Comparison of ENCODE assay signal across 25 cellular contexts in the genomic region with DNA sequence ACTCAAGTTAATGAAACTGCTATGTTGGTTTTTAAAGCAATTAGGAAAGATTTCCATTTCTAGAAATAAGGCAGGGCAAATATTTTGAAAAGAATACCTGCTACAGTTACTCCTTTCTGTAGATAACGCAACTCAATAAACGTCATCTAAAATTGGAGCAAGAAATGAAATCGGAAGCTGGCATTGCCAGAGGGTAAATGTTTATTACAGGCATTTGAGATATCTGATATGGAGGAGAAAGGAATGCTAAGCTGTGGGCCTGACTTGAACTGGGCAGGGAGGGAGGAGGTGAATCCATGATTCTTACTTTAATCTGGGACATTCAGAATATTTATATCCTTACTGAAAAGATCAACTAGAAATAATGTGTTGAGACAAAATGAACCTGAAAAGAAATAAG.
"Had no signal": no experiment of that assay in that cellular context is flagged by ENCODE, and none has a peak within 500 bp of the region (broad histone marks: within the 10 kb centered on the region; RNA-seq: fewer than 3 reads in every experiment).

No MANE protein-coding gene starts in this region.

- H3K4me3 ChIP-seq: left lung, lower lobe of right lung, pancreas, right atrium auricular region, right lobe of liver, smooth muscle cell, tibial nerve, uterus had no signal

- H3K4me1 ChIP-seq: left lung, lower lobe of right lung, pancreas, right atrium auricular region, right lobe of liver, tibial nerve, uterus had no signal

- H3K9me3 Mint-ChIP-seq: naive thymus-derived CD8-positive, alpha-beta T cell; nephron; stimulated activated naive CD8-positive, alpha-beta T cell treated with anti-CD3 and anti-CD28 coated beads, Interleukin-15, amount 100 ng/mL, for 72 hours; type B pancreatic cell had no signal

- H3K27me3 ChIP-seq: left lung, right atrium auricular region, right lobe of liver, tibial nerve, uterus had no signal

- H3K4me3 Mint-ChIP-seq: immature natural killer cell; naive thymus-derived CD8-positive, alpha-beta T cell; nephron; neural crest cell; stimulated activated memory B cell treated with anti-CD40 and anti-IgM and Interleukin-4, amounts not matched to agents 10 μg/mL and 1 μg/mL and 100 μg/mL, for 72 hours; stimulated activated naive CD8-positive, alpha-beta T cell treated with anti-CD3 and anti-CD28 coated beads, Interleukin-15, amount 100 ng/mL, for 72 hours; type B pancreatic cell had no signal

- H3K4me2 ChIP-seq: smooth muscle cell had no signal

- H3K27ac ChIP-seq: left lung, lower lobe of right lung, pancreas, right atrium auricular region, right lobe of liver, tibial nerve, uterus had no signal

- H3K9me3 ChIP-seq: lower lobe of right lung, pancreas, right atrium auricular region, right lobe of liver had no signal

- DNase-seq: hypothalamus; immature natural killer cell; kidney; left colon; left lung; lower lobe of right lung; naive thymus-derived CD8-positive, alpha-beta T cell; nucleus accumbens; pancreas; right lobe of liver; stimulated activated CD4-positive, alpha-beta T cell treated with anti-CD3 and anti-CD28 coated beads, Interleukin-1b, Interleukin-23, amount 100 ng/mL, for 48 hours; stimulated activated CD4-positive, alpha-beta T cell treated with anti-CD3 and anti-CD28 coated beads, Interleukin-2, amount 100 ng/mL, for 48 hours; stimulated activated CD4-positive, alpha-beta T cell treated with anti-CD3 and anti-CD28 coated beads, Interleukin-4, amount 100 ng/mL, for 4 hours; stimulated activated CD8-positive, alpha-beta memory T cell treated with anti-CD3 and anti-CD28 coated beads, Interleukin-4, amount 100 ng/mL, for 48 hours; stimulated activated naive CD4-positive, alpha-beta T cell treated with Interleukin-2 at 50 U/mL for 16 hours; stimulated activated naive CD8-positive, alpha-beta T cell treated with anti-CD3 and anti-CD28 coated beads, Interleukin-15, amount 100 ng/mL, for 72 hours; substantia nigra; uterus had no signal

- H3K36me3 Mint-ChIP-seq: immature natural killer cell; stimulated activated memory B cell treated with anti-CD40 and anti-IgM and Interleukin-4, amounts not matched to agents 10 μg/mL and 1 μg/mL and 100 μg/mL, for 72 hours; type B pancreatic cell had no signal

- H3K4me1 Mint-ChIP-seq: nephron; neural crest cell; stimulated activated memory B cell treated with anti-CD40 and anti-IgM and Interleukin-4, amounts not matched to agents 10 μg/mL and 1 μg/mL and 100 μg/mL, for 72 hours had no signal

- H3K27ac Mint-ChIP-seq: immature natural killer cell; nephron; stimulated activated memory B cell treated with anti-CD40 and anti-IgM and Interleukin-4, amounts not matched to agents 10 μg/mL and 1 μg/mL and 100 μg/mL, for 72 hours; stimulated activated naive CD8-positive, alpha-beta T cell treated with anti-CD3 and anti-CD28 coated beads, Interleukin-15, amount 100 ng/mL, for 72 hours; type B pancreatic cell had no signal

- H3K27me3 Mint-ChIP-seq: stimulated activated naive CD8-positive, alpha-beta T cell treated with anti-CD3 and anti-CD28 coated beads, Interleukin-15, amount 100 ng/mL, for 72 hours; type B pancreatic cell had no signal

- H3K36me3 ChIP-seq: left lung, lower lobe of right lung, pancreas, right atrium auricular region, right lobe of liver, tibial nerve, uterus had no signal
